Comparison of ENCODE assay signal across 8 cellular contexts in genomic region chr17:77089949-77090348, GRCh38. TPM values are rescaled to one million over a fixed set of nuclear protein-coding genes. Genes with fewer than 3 reads are reported as not detected.
A peak's percentile ranks its signal among the peaks of the same experiment; 100 is the strongest.
DNase-seq lines count a peak whose midpoint lies in the region; ATAC-seq, FAIRE-seq and TF ChIP-seq lines count a peak whose summit lies in the region.
"Not testable (repeated sequence)": the region's sequence is repeated elsewhere in the genome, so short reads cannot be mapped to it uniquely, and the experiment has no call there.

No MANE protein-coding gene starts in this region.

- H3K4me3 ChIP-seq in HFF-Myc (replicated peaks; ENCODE audit: low read depth, low read length) (peak overlapping the region; percentile 89), GM12878 (peak overlapping the region; percentile 91), stomach (peak overlapping the region in 2 of 4 donors; percentile 63 to 71)
- H3K4me3 ChIP-seq in hepatocyte: not testable (repeated sequence)

- 86% methylated on average over 10 of the region's 10 CpGs for WGBS in GM12878 (ENCODE audit: insufficient coverage, insufficient replicate concordance, low lambda C conversion rate, missing lambda C conversion rate)
- WGBS in hepatocyte (ENCODE audit: low lambda C conversion rate, missing lambda C conversion rate): 95% methylated on average over 8 of the region's 10 CpGs
- WGBS in stomach, 5 donors: 84 to 90% (median 89%) methylated on average over 10 of the region's 10 CpGs

- intact Hi-C loops in CD4-positive, alpha-beta T cell (cut with DNase I, micrococcal nuclease): loop anchor here (2.0 to 5.0 kb wide), 2 partner anchors 51 to 363 kb away; partner anchors contain the start of genes JMJD6 (in 1 of the 2), METTL23 (in 1 of the 2) and SEC14L1 (in 1 of the 2)
- intact Hi-C loops in GM12878 (cut with micrococcal nuclease; ENCODE audit: unreplicated experiment): loop anchor here (2.0 to 10.0 kb wide), 3 partner anchors 51 to 355 kb away; partner anchors contain the start of genes MFSD11, SEC14L1 and SRSF2
- intact Hi-C loops in stomach (cut with DNase I; ENCODE audit: low total_unique reads): not testable (repeated sequence)

- not testable (repeated sequence) for H4K20me1 ChIP-seq in GM12878 (ENCODE audit: control insufficient read depth, insufficient read depth); hepatocyte (ENCODE audit: insufficient read depth, poor library complexity, severe bottlenecking)

- not testable (repeated sequence) for H2AFZ ChIP-seq in GM12878 (ENCODE audit: control insufficient read depth, low read depth, low read length); hepatocyte

- not testable (repeated sequence) for H3K9me3 ChIP-seq in CD4-positive, alpha-beta T cell (ENCODE audit: control insufficient read depth, low read length); GM12878 (replicated peaks; ENCODE audit: control insufficient read depth, insufficient read depth, low read length); hepatocyte (ENCODE audit: low read depth); stomach

- not testable (repeated sequence) for H3K9me3 Mint-ChIP-seq in CD4-positive, alpha-beta T cell; activated CD8-positive, alpha-beta memory T cell treated with anti-CD3 and anti-CD28 coated beads, Interleukin-2, amount 10 ng/mL, durations not matched to agents 7 days and 5 days (ENCODE audit: low read depth); nephron progenitor cell

- TF ChIP-seq POLR2A in GM12878 (IDR thresholded peaks at IDR 0.05; ENCODE audit: low read depth, low read length); stomach (IDR thresholded peaks at IDR 0.05): not testable (repeated sequence)

- H3K27ac Mint-ChIP-seq in CD4-positive, alpha-beta T cell: peak overlapping the region; percentile 51
- H3K27ac Mint-ChIP-seq in activated CD8-positive, alpha-beta memory T cell treated with anti-CD3 and anti-CD28 coated beads, Interleukin-2, amount 10 ng/mL, durations not matched to agents 7 days and 5 days: peak overlapping the region; percentile 88
- H3K27ac Mint-ChIP-seq in nephron progenitor cell: not testable (repeated sequence)

- SMC1A ChIA-PET in GM12878 (lab: Charles Lee; ENCODE audit: uncharacterized antibody, unreplicated experiment): interaction anchor here (1.2 to 1.6 kb wide), 6 partner anchors 11 to 161 kb away, joined by 3 to 9 read pairs (median 6); no protein-coding TSS in a partner anchor

- not testable (repeated sequence) for H3K9me2 ChIP-seq in hepatocyte (replicated peaks; ENCODE audit: insufficient read depth)

- not testable (repeated sequence) for TF ChIP-seq CTCF in CD4-positive, alpha-beta T cell (IDR thresholded peaks at IDR 0.05); HFF-Myc (IDR thresholded peaks at IDR 0.05; ENCODE audit: low read depth, low read length, missing control alignments); RWPE1 (conservative IDR thresholded peaks at IDR 0.05; ENCODE audit: low read depth); GM12878 (IDR thresholded peaks at IDR 0.05 in 2 of 3, conservative IDR thresholded peaks at IDR 0.05 in 1 of 3; ENCODE audit: control insufficient read depth in 2 of 3, extremely low read depth in 1 of 3, insufficient read depth in 1 of 3, low read depth in 3 of 3, low read length in 3 of 3); hepatocyte (IDR thresholded peaks at IDR 0.05; ENCODE audit: poor library complexity); nephron progenitor cell (IDR thresholded peaks at IDR 0.05); stomach (IDR thresholded peaks at IDR 0.05)

- POLR2A ChIA-PET in CD4-positive, alpha-beta T cell (lab: Charles Lee): not testable (repeated sequence)
- POLR2A ChIA-PET in RWPE1 (lab: Yijun Ruan, JAX; ENCODE audit: low non-redundant PET) (interaction anchor here (0.6 kb wide), 1 partner anchor 124 kb away, joined by 3 read pairs; no protein-coding TSS in a partner anchor), GM12878 (lab: Charles Lee) (interaction anchor here (0.7 to 2.0 kb wide), 4 partner anchors 17 to 123 kb away, joined by 3 to 9 read pairs (median 6); partner anchors contain the start of gene SEC14L1)

- ATAC-seq in CD4-positive, alpha-beta T cell (ENCODE audit: poor library complexity); activated CD8-positive, alpha-beta memory T cell treated with anti-CD3 and anti-CD28 coated beads, Interleukin-2, amount 10 ng/mL, durations not matched to agents 7 days and 5 days; GM12878: not testable (repeated sequence)

- peaks cover 16 to 26% of the 10 kb centered on the region in 2 experiments; a peak in 3 of 4 replicates for H3K36me3 ChIP-seq in GM12878 (ENCODE audit: control insufficient read depth in 2 of 2, insufficient read depth in 2 of 2, low read length in 1 of 2)
- H3K36me3 ChIP-seq in hepatocyte (replicated peaks; ENCODE audit: insufficient read depth, low read depth): not testable (repeated sequence)
- H3K36me3 ChIP-seq in stomach: peaks cover 46 to 51% (median 49%) of the 10 kb centered on the region in 4 donors

- not testable (repeated sequence) for TF ChIP-seq EP300 in GM12878 (IDR thresholded peaks at IDR 0.05; ENCODE audit: borderline replicate concordance in 1 of 2, control insufficient read depth in 1 of 2, low read depth in 2 of 2, low read length in 2 of 2); stomach (IDR thresholded peaks at IDR 0.05)

- H3K4me2 ChIP-seq in GM12878 (ENCODE audit: control insufficient read depth, insufficient read depth): peak overlapping the region; percentile 94
- peak overlapping the region; percentile 79 for H3K4me2 ChIP-seq in hepatocyte

- CTCF ChIA-PET in CD4-positive, alpha-beta T cell (lab: Charles Lee): not testable (repeated sequence)
- CTCF ChIA-PET in RWPE1 (lab: Yijun Ruan, JAX): interaction anchor here (0.5 to 0.6 kb wide), 2 partner anchors 111 to 279 kb away, joined by 3 to 4 read pairs; no protein-coding TSS in a partner anchor
- CTCF ChIA-PET in activated CD8-positive, alpha-beta memory T cell treated with anti-CD3 and anti-CD28 coated beads, Interleukin-2, amount 10 ng/mL, durations not matched to agents 7 days and 5 days (lab: Charles Lee): interaction anchor here (1.2 to 1.6 kb wide), 4 partner anchors 11 to 153 kb away, joined by 3 to 4 read pairs (median 4); no protein-coding TSS in a partner anchor
- CTCF ChIA-PET in GM12878 (lab: Yijun Ruan, JAX): interaction anchor here (0.6 to 2.2 kb wide), 7 partner anchors 17 to 357 kb away, joined by 3 to 7 read pairs (median 5); partner anchors contain the start of gene SEC14L1

- peaks cover 23% of the 10 kb centered on the region for H3K4me1 ChIP-seq in GM12878 (ENCODE audit: control insufficient read depth, insufficient read depth, low read length)
- H3K4me1 ChIP-seq in hepatocyte (ENCODE audit: insufficient read depth): not testable (repeated sequence)
- H3K4me1 ChIP-seq in stomach: peaks cover 37 to 68% (median 41%) of the 10 kb centered on the region in 4 donors

- DNase-seq in CD4-positive, alpha-beta T cell; HFF-Myc (ENCODE audit: extremely low read depth, low read depth); RWPE1 (ENCODE audit: low spot score); activated CD8-positive, alpha-beta memory T cell treated with anti-CD3 and anti-CD28 coated beads, Interleukin-2, amount 10 ng/mL, durations not matched to agents 7 days and 5 days; GM12878 (ENCODE audit: low read depth, low spot score); hepatocyte (ENCODE audit: low spot score); nephron progenitor cell; stomach: not testable (repeated sequence)

- RAD21 ChIA-PET in GM12878 (lab: Charles Lee; ENCODE audit: unreplicated experiment): interaction anchor here (0.9 to 1.5 kb wide), 6 partner anchors 12 to 158 kb away, joined by 3 to 6 read pairs (median 4); no protein-coding TSS in a partner anchor

- not testable (repeated sequence) for BruUV-seq in GM12878 (replicated peaks; lab: Mats Ljungman, UMichigan)

- H3K4me1 Mint-ChIP-seq in CD4-positive, alpha-beta T cell (ENCODE audit: low read depth): peaks cover 46% of the 10 kb centered on the region
- peaks cover 60% of the 10 kb centered on the region for H3K4me1 Mint-ChIP-seq in activated CD8-positive, alpha-beta memory T cell treated with anti-CD3 and anti-CD28 coated beads, Interleukin-2, amount 10 ng/mL, durations not matched to agents 7 days and 5 days
- peaks cover 54% of the 10 kb centered on the region for H3K4me1 Mint-ChIP-seq in nephron progenitor cell

- in situ Hi-C loops in GM12878 (cut with MboI): loop anchor here (5.0 kb wide), 1 partner anchor 157 kb away; no protein-coding TSS in a partner anchor

- H3K4me3 Mint-ChIP-seq in CD4-positive, alpha-beta T cell: peak overlapping the region; percentile 70
- peak overlapping the region; percentile 82 for H3K4me3 Mint-ChIP-seq in activated CD8-positive, alpha-beta memory T cell treated with anti-CD3 and anti-CD28 coated beads, Interleukin-2, amount 10 ng/mL, durations not matched to agents 7 days and 5 days
- peak overlapping the region; percentile 94 for H3K4me3 Mint-ChIP-seq in nephron progenitor cell

- H3K9ac ChIP-seq in GM12878 (ENCODE audit: control insufficient read depth, insufficient read depth, low read length): peak overlapping the region; percentile 99; the same call in 1 of the 2 replicates

- TF ChIP-seq RAD21 in GM12878 (IDR thresholded peaks at IDR 0.05; ENCODE audit: insufficient read depth, low read depth, low read length): not testable (repeated sequence)

- H3K27me3 ChIP-seq in CD4-positive, alpha-beta T cell (ENCODE audit: control insufficient read depth, insufficient read depth, low read length); GM12878 (replicated peaks in 1 of 2; ENCODE audit: control insufficient read depth in 2 of 2, insufficient read depth in 2 of 2, low read length in 1 of 2); hepatocyte; stomach: not testable (repeated sequence)

- FAIRE-seq in GM12878 (lab: Jason Lieb, UNC): not testable (repeated sequence)

- H3K36me3 Mint-ChIP-seq in CD4-positive, alpha-beta T cell (ENCODE audit: low read depth): peaks cover 65% of the 10 kb centered on the region
- peaks cover 42% of the 10 kb centered on the region for H3K36me3 Mint-ChIP-seq in activated CD8-positive, alpha-beta memory T cell treated with anti-CD3 and anti-CD28 coated beads, Interleukin-2, amount 10 ng/mL, durations not matched to agents 7 days and 5 days
- H3K36me3 Mint-ChIP-seq in nephron progenitor cell (ENCODE audit: low read depth): peaks cover 36% of the 10 kb centered on the region

- not testable (repeated sequence) for H3K27ac ChIP-seq in CD4-positive, alpha-beta T cell (ENCODE audit: low read depth, low read length); hepatocyte
- peak overlapping the region; percentile 20; the same call in 1 of the 2 replicates for H3K27ac ChIP-seq in RWPE1
- peak overlapping the region; percentile 91; the same call in 1 of the 2 replicates for H3K27ac ChIP-seq in GM12878 (ENCODE audit: control insufficient read depth, insufficient read depth)
- peak overlapping the region in 4 of 5 donors; percentile 84 to 95 (median 92) for H3K27ac ChIP-seq in stomach

- peaks cover 34% of the 10 kb centered on the region for H3K79me2 ChIP-seq in GM12878 (ENCODE audit: control insufficient read depth, insufficient read depth, low read length)
- peaks cover 20% of the 10 kb centered on the region for H3K79me2 ChIP-seq in hepatocyte

- not testable (repeated sequence) for H3K27me3 Mint-ChIP-seq in CD4-positive, alpha-beta T cell; activated CD8-positive, alpha-beta memory T cell treated with anti-CD3 and anti-CD28 coated beads, Interleukin-2, amount 10 ng/mL, durations not matched to agents 7 days and 5 days
- H3K27me3 Mint-ChIP-seq in nephron progenitor cell (ENCODE audit: low read depth, poor library complexity): peaks cover 12% of the 10 kb centered on the region

RNA-seq across cellular contexts. Expression of gene SEC14L1, which starts 50.8 kb away (rescaled TPM):
- 10 to 100 TPM; 97.3 to 98.5 TPM for total RNA-seq in CD4-positive, alpha-beta T cell
- 100 to 1,000 TPM in 1 of 2 experiments, 10 to 100 TPM in 1; 98.5 to 146 TPM for total RNA-seq in activated CD8-positive, alpha-beta memory T cell treated with anti-CD3 and anti-CD28 coated beads, Interleukin-2, amount 10 ng/mL, durations not matched to agents 7 days and 5 days
- total RNA-seq in GM12878 (2013; cell fraction: nucleolus; rRNA removed): 161 and 179 TPM in 2 replicates
- total RNA-seq in GM12878 (2014; rRNA removed): 28.2 and 32.4 TPM in 2 replicates
- 18.2 and 19.0 TPM in 2 replicates for total RNA-seq in GM12878 (2014; rRNA removed; fragmentation: Illumina TruSeq; extraction: Trizol)
- total RNA-seq in GM12878 (2021): 58.1 and 66.1 TPM in 2 replicates
- 26.5 TPM for polyA plus RNA-seq in GM12878 (2011; ENCODE audit: low read depth)
- 28.8 and 33.3 TPM in 2 replicates for polyA plus RNA-seq in GM12878 (2011; rRNA removed)
- polyA plus RNA-seq in GM12878 (2011; cell fraction: cytosol; rRNA removed): 26.4 and 30.9 TPM in 2 replicates
- 38.5 and 42.8 TPM in 2 replicates for polyA plus RNA-seq in GM12878 (2011; cell fraction: nucleus; rRNA removed)
- 46.1 and 55.7 TPM in 2 replicates for polyA plus RNA-seq in GM12878 (2012)
- polyA plus RNA-seq in GM12878 (2014; fragmentation: Illumina TruSeq; extraction: Trizol): 35.8 and 41.5 TPM in 2 replicates
- 10 to 100 TPM in 1 of 2 experiments, 1 to 10 TPM in 1; 6.3 to 10.2 TPM for polyA plus RNA-seq in GM12878 (2014; fragmentation: Nextera tagmentation; extraction: Ambion mirVana)
- 32.5 and 34.6 TPM in 2 replicates for polyA plus RNA-seq in GM12878 (2014; rRNA removed)
- polyA plus RNA-seq in GM12878 (2016; fragmentation: Nextera tagmentation; extraction: Ambion mirVana): 10 to 100 TPM; 48.5 to 52.3 TPM
- polyA minus RNA-seq in GM12878 (2011; rRNA and poly(A)+ RNA removed): 26.8 and 36.9 TPM in 2 replicates
- 18.6 and 19.0 TPM in 2 replicates for polyA minus RNA-seq in GM12878 (2011; cell fraction: cytosol; rRNA and poly(A)+ RNA removed)
- polyA minus RNA-seq in GM12878 (2011; cell fraction: nucleus; rRNA and poly(A)+ RNA removed): 17.2 and 32.2 TPM in 2 replicates
- total RNA-seq in hepatocyte: 35.3 and 52.9 TPM in 2 replicates
- polyA plus RNA-seq in hepatocyte: 70.8 and 71.4 TPM in 2 replicates
- total RNA-seq in stomach: 100 to 1,000 TPM in 1 of 5 donors, 10 to 100 TPM in 3, 1 to 10 TPM in 1; 3.2 to 106 (median 60.1) TPM
- 10 to 100 TPM; 17.0 to 39.5 (median 30.2) TPM for polyA plus RNA-seq in stomach
